Comparison of ENCODE assay signal across 8 cellular contexts in genomic region chr11:103091810-103092524, GRCh38. TPM values are rescaled to one million over a fixed set of nuclear protein-coding genes. Genes with fewer than 3 reads are reported as not detected.
DNase-seq lines count a peak whose midpoint lies in the region; ATAC-seq lines count a peak whose summit lies in the region.

TSS of gene DCUN1D5 (minus strand) at chr11:103092160. CDS start at chr11:103091872, 288 bp downstream.

- H3K9ac ChIP-seq in NT2/D1 (ENCODE audit: insufficient read length, low read depth) (peak within 1 kb of the TSS; percentile 92), endocrine pancreas (ENCODE audit: control insufficient read depth, insufficient read depth, low read length) (peak within 1 kb of the TSS; percentile 89), mesenchymal stem cell (ENCODE audit: low read length) (peak within 1 kb of the TSS; percentile 91)

- peak; percentile 100 for ATAC-seq in GM21381 (IDR thresholded peaks at IDR 0.05; ENCODE audit: unreplicated experiment)
- peak; percentile 95 for ATAC-seq in activated CD8-positive, alpha-beta memory T cell treated with anti-CD3 and anti-CD28 coated beads, Interleukin-2, amount 10 ng/mL, durations not matched to agents 7 days and 5 days

- H3K4me1 Mint-ChIP-seq in activated CD8-positive, alpha-beta memory T cell treated with anti-CD3 and anti-CD28 coated beads, Interleukin-2, amount 10 ng/mL, durations not matched to agents 7 days and 5 days = peaks cover 23% of the 10 kb centered on the region

- H3K4me3 Mint-ChIP-seq in activated CD8-positive, alpha-beta memory T cell treated with anti-CD3 and anti-CD28 coated beads, Interleukin-2, amount 10 ng/mL, durations not matched to agents 7 days and 5 days = peak within 1 kb of the TSS; percentile 91

- peak within 1 kb of the TSS; percentile 51 for H2BK5ac ChIP-seq in mesenchymal stem cell (ENCODE audit: low read depth, low read length, poor library complexity, severe bottlenecking)

- peak within 1 kb of the TSS; percentile 87 for H2BK120ac ChIP-seq in mesenchymal stem cell (ENCODE audit: low read depth, low read length)

- H3K4ac ChIP-seq in mesenchymal stem cell (ENCODE audit: low read depth in 1 of 2, low read length in 2 of 2) = peak within 1 kb of the TSS; percentile 82 to 85

- H3K4me3 ChIP-seq in NT2/D1 (ENCODE audit: insufficient read length, low read depth) (peak within 1 kb of the TSS; percentile 84), endocrine pancreas (ENCODE audit: control insufficient read depth, insufficient read depth, low read length) (peak within 1 kb of the TSS; percentile 89), mesenchymal stem cell (ENCODE audit: insufficient read depth in 1 of 2, low read depth in 1 of 2, low read length in 2 of 2) (peak within 1 kb of the TSS; percentile 89 to 90)

- no peak within 1 kb of the TSS for H2BK12ac ChIP-seq in mesenchymal stem cell (ENCODE audit: low read length in 2 of 2)

- H3K9me3 ChIP-seq in NT2/D1 (ENCODE audit: insufficient read depth, low read length) (no peaks in the 10 kb centered on the region), endocrine pancreas (ENCODE audit: control insufficient read depth, low read length) (no peaks in the 10 kb centered on the region), mesenchymal stem cell (ENCODE audit: control insufficient read depth, low read length) (no peaks in the 10 kb centered on the region)

- H3K27me3 ChIP-seq in NT2/D1 (ENCODE audit: insufficient read depth, insufficient read length) (no peaks in the 10 kb centered on the region), endocrine pancreas (ENCODE audit: control insufficient read depth, insufficient read depth, low read length) (no peaks in the 10 kb centered on the region), mesenchymal stem cell (ENCODE audit: control insufficient read depth in 1 of 2, insufficient read depth in 1 of 2, low read length in 2 of 2) (peaks cover 0 to 10% of the 10 kb centered on the region in 2 experiments)

- H3K27ac Mint-ChIP-seq in activated CD8-positive, alpha-beta memory T cell treated with anti-CD3 and anti-CD28 coated beads, Interleukin-2, amount 10 ng/mL, durations not matched to agents 7 days and 5 days = peak within 1 kb of the TSS; percentile 96

- H3K4me2 ChIP-seq in mesenchymal stem cell (ENCODE audit: low read length, poor library complexity, severe bottlenecking) = peak within 1 kb of the TSS; percentile 89

- peak within 1 kb of the TSS; percentile 47 for H4K91ac ChIP-seq in mesenchymal stem cell (ENCODE audit: low read length)

- peak within 1 kb of the TSS; percentile 86 for H4K8ac ChIP-seq in mesenchymal stem cell (ENCODE audit: low read length)

- H3K79me1 ChIP-seq in mesenchymal stem cell (replicated peaks; ENCODE audit: low read length, poor library complexity, severe bottlenecking) = peaks cover 3% of the 10 kb centered on the region

- peaks cover 10% of the 10 kb centered on the region for H3K36me3 Mint-ChIP-seq in activated CD8-positive, alpha-beta memory T cell treated with anti-CD3 and anti-CD28 coated beads, Interleukin-2, amount 10 ng/mL, durations not matched to agents 7 days and 5 days

- H2AFZ ChIP-seq in mesenchymal stem cell (ENCODE audit: low read depth, low read length) = peak within 1 kb of the TSS; percentile 60

- no peaks in the 10 kb centered on the region for H3K4me1 ChIP-seq in NT2/D1 (ENCODE audit: insufficient read depth, insufficient read length)
- H3K4me1 ChIP-seq in endocrine pancreas (ENCODE audit: control insufficient read depth, insufficient read depth, low read length) = peaks cover 24% of the 10 kb centered on the region
- peaks cover 2% of the 10 kb centered on the region for H3K4me1 ChIP-seq in mesenchymal stem cell (ENCODE audit: control insufficient read depth, insufficient read depth, low read depth, low read length)

- under 1% methylated on average over 53 of the region's 54 CpGs for WGBS in mesenchymal stem cell

- peak within 1 kb of the TSS; percentile 70 for H3K27ac ChIP-seq in mesenchymal stem cell (ENCODE audit: low read length, poor library complexity, severe bottlenecking)

- H3K27me3 Mint-ChIP-seq in activated CD8-positive, alpha-beta memory T cell treated with anti-CD3 and anti-CD28 coated beads, Interleukin-2, amount 10 ng/mL, durations not matched to agents 7 days and 5 days = peaks cover 27% of the 10 kb centered on the region

- H3K18ac ChIP-seq in mesenchymal stem cell (ENCODE audit: low read depth in 1 of 2, low read length in 2 of 2) = peak within 1 kb of the TSS; percentile 71 to 80

- H3K14ac ChIP-seq in mesenchymal stem cell (ENCODE audit: low read length in 2 of 2) = peak within 1 kb of the TSS in 1 of 2 experiments; percentile 50

- H3K36me3 ChIP-seq in NT2/D1 (ENCODE audit: insufficient read depth, insufficient read length, low read length) = peaks cover 30% of the 10 kb centered on the region
- H3K36me3 ChIP-seq in endocrine pancreas (ENCODE audit: control insufficient read depth, insufficient read depth, low read length) = no peaks in the 10 kb centered on the region
- peaks cover 6 to 8% of the 10 kb centered on the region in 2 experiments for H3K36me3 ChIP-seq in mesenchymal stem cell (ENCODE audit: control insufficient read depth in 1 of 2, insufficient read depth in 2 of 2, low read depth in 1 of 2, low read length in 2 of 2)

- peak within 1 kb of the TSS; percentile 70 for H2AK5ac ChIP-seq in mesenchymal stem cell (ENCODE audit: low read length, severe bottlenecking)

- H3K23ac ChIP-seq in mesenchymal stem cell (ENCODE audit: low read length in 2 of 2) = peak within 1 kb of the TSS; percentile 34 to 93

- peak within 1 kb of the TSS; percentile 30 for H2BK15ac ChIP-seq in mesenchymal stem cell (ENCODE audit: low read depth, poor library complexity, severe bottlenecking)

- H3K9me3 Mint-ChIP-seq in activated CD8-positive, alpha-beta memory T cell treated with anti-CD3 and anti-CD28 coated beads, Interleukin-2, amount 10 ng/mL, durations not matched to agents 7 days and 5 days (ENCODE audit: low read depth) = no peaks in the 10 kb centered on the region

- DNase-seq in COR-L47 (lab: John Stamatoyannopoulos, UW) = peak; percentile 95
- peak in 75 of 76 experiments; percentile 32 to 97 (median 90) for DNase-seq in HUDEP-2 (lab: John Stamatoyannopoulos, UW; ENCODE audit: unreplicated experiment in 76 of 76)
- peak; percentile 92 for DNase-seq in NT2/D1 (ENCODE audit: low read depth, low spot score)
- DNase-seq in activated CD8-positive, alpha-beta memory T cell treated with anti-CD3 and anti-CD28 coated beads, Interleukin-2, amount 10 ng/mL, durations not matched to agents 7 days and 5 days = peak; percentile 97
- peak; percentile 96 for DNase-seq in mesenchymal stem cell
- DNase-seq in stimulated activated CD8-positive, alpha-beta memory T cell treated with anti-CD3 and anti-CD28 coated beads, Interleukin-12 subunit alpha, Interleukin-12 subunit beta, amount 100 ng/mL, for 4 hours (ENCODE audit: low read depth) = peak; percentile 90

- CTCF ChIA-PET in activated CD8-positive, alpha-beta memory T cell treated with anti-CD3 and anti-CD28 coated beads, Interleukin-2, amount 10 ng/mL, durations not matched to agents 7 days and 5 days (lab: Charles Lee) = interaction anchor here (0.8 to 1.9 kb wide), 6 partner anchors 14 to 61 kb away, joined by 3 to 28 read pairs (median 3); partner anchors contain the start of gene DYNC2H1

RNA-seq across cellular contexts. Expression of gene DCUN1D5, which starts in this region (rescaled TPM):
- total RNA-seq in activated CD8-positive, alpha-beta memory T cell treated with anti-CD3 and anti-CD28 coated beads, Interleukin-2, amount 10 ng/mL, durations not matched to agents 7 days and 5 days = 10 to 100 TPM; 38.4 to 51.3 TPM
- polyA plus RNA-seq in mesenchymal stem cell (2013, experiment 1 of 2) = 78.2 TPM
- 83.8 TPM for polyA plus RNA-seq in mesenchymal stem cell (2013, experiment 2 of 2)

Comparison
In these comparisons a context has a peak if more than half of its experiments do, and no peak if none do; other contexts are left out.
1. Peak in every context shown above with its lines: DNase-seq, ATAC-seq, H3K4me3 ChIP-seq and H3K27ac ChIP-seq.